ENCODE assay signal across 12 cellular contexts in genomic region chr7:33195264-33195663, GRCh38.
DNase-seq lines count a peak whose midpoint lies in the region; ATAC-seq and TF ChIP-seq lines count a peak whose summit lies in the region.
"Had no signal": no experiment of that assay in that cellular context is flagged by ENCODE, and none has a peak within 500 bp of the region (broad histone marks: within the 10 kb centered on the region; RNA-seq: fewer than 3 reads in every experiment).

No MANE protein-coding gene starts in this region.

- no peak overlapping the region for H2AK5ac ChIP-seq in neuronal stem cell (ENCODE audit: low read depth, low read length)

- no peak overlapping the region for H3K9ac ChIP-seq in neuronal stem cell (ENCODE audit: low read depth, low read length, poor library complexity)

- H3K9me3 ChIP-seq in psoas muscle (no peaks in the 10 kb centered on the region), neuronal stem cell (replicated peaks in 1 of 2; ENCODE audit: control insufficient read depth in 2 of 2, insufficient read depth in 1 of 2, low read depth in 1 of 2, low read length in 2 of 2) (no peaks in the 10 kb centered on the region)

- no peak overlapping the region for H2BK15ac ChIP-seq in neuronal stem cell (ENCODE audit: low read length)

- H3K4me3 ChIP-seq in psoas muscle (no peak overlapping the region), neuronal stem cell (ENCODE audit: low read length in 2 of 2) (no peak overlapping the region)

- H3K27me3 ChIP-seq in psoas muscle (ENCODE audit: insufficient read depth in 3 of 3, low read length in 2 of 3) (no peaks in the 10 kb centered on the region), neuronal stem cell (ENCODE audit: control insufficient read depth in 3 of 3, insufficient read depth in 3 of 3, low read depth in 1 of 3, low read length in 3 of 3) (no peaks in the 10 kb centered on the region)

- DNase-seq in EL (peak; percentile 81), NOMO-1 treated with DMSO at 0.1 percent for 48 hours (lab: John Stamatoyannopoulos, UW; ENCODE audit: unreplicated experiment) (peak; percentile 81), epithelial cell of prostate (ENCODE audit: low read depth, low spot score) (peak; percentile 46), psoas muscle (no peak), neuronal stem cell (ENCODE audit: low spot score) (no peak), middle frontal gyrus (ENCODE audit: extremely low spot score, low spot score) (no peak)
- DNase-seq: activated CD4-positive, alpha-beta T cell treated with anti-CD3 and anti-CD28 coated beads for 1 hour; activated T-cell treated with anti-CD3 and anti-CD28 coated beads, Interleukin-2, amount 50 U/mL, for 4 hours; aorta; NCI-H1930 had no signal

- no peak overlapping the region for H2BK5ac ChIP-seq in neuronal stem cell (ENCODE audit: low read length)

- H3K27ac ChIP-seq in epithelial cell of prostate (no peak overlapping the region), psoas muscle (no peak overlapping the region), neuronal stem cell (replicated peaks; ENCODE audit: low read length) (no peak overlapping the region)

- no peak overlapping the region for H3K23ac ChIP-seq in neuronal stem cell (ENCODE audit: low read depth, low read length, poor library complexity)

- H3K4ac ChIP-seq in neuronal stem cell (ENCODE audit: low read length), result no peak overlapping the region

- H3K4me1 ChIP-seq in psoas muscle (peaks cover 18% of the 10 kb centered on the region), neuronal stem cell (ENCODE audit: control insufficient read depth in 2 of 2, insufficient read depth in 1 of 2, low read depth in 1 of 2, low read length in 2 of 2) (peaks cover 0 to 1% of the 10 kb centered on the region in 2 donors)

- H3K4me2 ChIP-seq in neuronal stem cell (ENCODE audit: insufficient read depth, low read length, poor library complexity, severe bottlenecking), result no peak overlapping the region

- H4K8ac ChIP-seq in neuronal stem cell (ENCODE audit: low read depth, low read length), result no peak overlapping the region

- intact Hi-C loops in psoas muscle (cut with DNase I), result no loop called here

- 63 to 89% (median 70%) methylated on average over 2 of the region's 2 CpGs for WGBS in psoas muscle, 3 donors
- WGBS in neuronal stem cell (ENCODE audit: extremely low coverage in 2 of 2, insufficient read length in 2 of 2, insufficient replicate concordance in 1 of 2), 2 donors, result no CpG with 5 or more reads among the region's 2 CpGs

- no peak overlapping the region for H2AFZ ChIP-seq in neuronal stem cell (ENCODE audit: low read length)

- ATAC-seq in psoas muscle, result peak; percentile 63 to 93 (median 74)
- no peak for ATAC-seq in GM18907 (IDR thresholded peaks at IDR 0.05; ENCODE audit: unreplicated experiment)
- ATAC-seq in HG03378 (IDR thresholded peaks at IDR 0.05; ENCODE audit: unreplicated experiment), result no peak
- ATAC-seq: activated T-cell treated with anti-CD3 and anti-CD28 coated beads, Interleukin-2, amount 50 U/mL, for 4 hours had no signal

- no peak overlapping the region for H2BK12ac ChIP-seq in neuronal stem cell (ENCODE audit: low read length)

- no peak overlapping the region for H3K18ac ChIP-seq in neuronal stem cell (ENCODE audit: low read length)

- no peak overlapping the region for H4K91ac ChIP-seq in neuronal stem cell (ENCODE audit: low read depth, low read length, poor library complexity)

- H3K36me3 ChIP-seq in psoas muscle (ENCODE audit: insufficient read depth in 1 of 2, low read depth in 1 of 2) (no peaks in the 10 kb centered on the region), neuronal stem cell (replicated peaks in 1 of 2; ENCODE audit: control insufficient read depth in 2 of 2, insufficient read depth in 2 of 2, low read length in 2 of 2) (no peaks in the 10 kb centered on the region)

- H3K14ac ChIP-seq in neuronal stem cell (ENCODE audit: low read length), result no peak overlapping the region

- H2BK120ac ChIP-seq in neuronal stem cell (ENCODE audit: low read depth, low read length), result no peak overlapping the region

- no peaks in the 10 kb centered on the region for H3K79me1 ChIP-seq in neuronal stem cell (ENCODE audit: low read depth, low read length)

- no peak for TF ChIP-seq CTCF in psoas muscle (IDR thresholded peaks at IDR 0.05)

Comparison
In these comparisons a context has a peak if more than half of its experiments do, and no peak if none do; other contexts are left out.
1. DNase-seq: peak in EL (single experiment), NOMO-1 treated with DMSO at 0.1 percent for 48 hours (single experiment) and epithelial cell of prostate (single experiment); none in psoas muscle (0 of 2), neuronal stem cell (single experiment) and middle frontal gyrus (single experiment).
2. ATAC-seq: peak in psoas muscle (4 of 4); none in GM18907 (single experiment) and HG03378 (single experiment).